In the genomic region with DNA sequence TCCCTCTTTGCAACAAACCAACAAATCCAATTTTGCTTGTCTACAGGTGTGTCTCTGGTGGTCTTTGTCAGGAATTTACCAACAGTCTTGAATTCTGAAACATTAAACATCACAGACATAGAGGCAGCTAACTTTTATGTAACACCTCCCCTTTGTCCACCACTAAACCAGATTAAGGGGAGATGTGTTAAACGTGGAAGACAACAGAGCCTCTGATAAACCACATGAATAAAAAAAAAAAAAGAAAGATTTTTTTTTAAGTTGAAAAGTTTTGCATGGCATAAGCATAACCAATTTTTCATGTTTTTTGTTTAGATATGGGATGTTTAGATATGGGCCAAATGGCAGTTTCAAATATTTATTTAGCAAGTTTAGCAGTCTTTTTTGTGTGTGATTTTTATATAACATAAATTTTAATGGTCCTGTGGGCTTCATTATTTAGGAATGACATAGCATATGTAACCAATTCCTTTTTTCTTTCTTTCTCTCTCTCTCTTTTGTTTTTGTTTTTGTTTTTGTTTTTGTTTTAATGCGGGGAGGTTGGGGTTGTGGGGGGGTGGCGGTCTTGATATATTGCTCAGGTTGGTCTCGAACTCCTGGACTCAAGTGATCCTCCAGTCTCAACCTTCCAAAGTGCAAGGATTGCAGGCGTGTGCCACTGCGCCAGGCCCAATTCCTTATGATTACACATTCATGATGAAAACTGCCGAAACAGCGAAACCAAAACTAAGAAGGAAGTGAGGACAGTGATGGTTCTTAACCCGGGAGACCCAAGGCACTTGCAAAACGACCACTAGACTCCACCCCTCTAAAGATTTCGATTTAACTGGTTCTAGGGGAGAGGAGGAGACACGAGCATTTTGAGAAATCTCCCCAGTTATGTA, we compare ENCODE assay signal across 1 cellular context.
TF ChIP-seq lines count a peak whose summit lies in the region.

No MANE protein-coding gene starts in this region.

TF ChIP-seq in K562, 482 proteins besides CTCF, POLR2A, EP300 and RAD21 (continued from another document and continues in another):
- TF ChIP-seq, protein P1, sequence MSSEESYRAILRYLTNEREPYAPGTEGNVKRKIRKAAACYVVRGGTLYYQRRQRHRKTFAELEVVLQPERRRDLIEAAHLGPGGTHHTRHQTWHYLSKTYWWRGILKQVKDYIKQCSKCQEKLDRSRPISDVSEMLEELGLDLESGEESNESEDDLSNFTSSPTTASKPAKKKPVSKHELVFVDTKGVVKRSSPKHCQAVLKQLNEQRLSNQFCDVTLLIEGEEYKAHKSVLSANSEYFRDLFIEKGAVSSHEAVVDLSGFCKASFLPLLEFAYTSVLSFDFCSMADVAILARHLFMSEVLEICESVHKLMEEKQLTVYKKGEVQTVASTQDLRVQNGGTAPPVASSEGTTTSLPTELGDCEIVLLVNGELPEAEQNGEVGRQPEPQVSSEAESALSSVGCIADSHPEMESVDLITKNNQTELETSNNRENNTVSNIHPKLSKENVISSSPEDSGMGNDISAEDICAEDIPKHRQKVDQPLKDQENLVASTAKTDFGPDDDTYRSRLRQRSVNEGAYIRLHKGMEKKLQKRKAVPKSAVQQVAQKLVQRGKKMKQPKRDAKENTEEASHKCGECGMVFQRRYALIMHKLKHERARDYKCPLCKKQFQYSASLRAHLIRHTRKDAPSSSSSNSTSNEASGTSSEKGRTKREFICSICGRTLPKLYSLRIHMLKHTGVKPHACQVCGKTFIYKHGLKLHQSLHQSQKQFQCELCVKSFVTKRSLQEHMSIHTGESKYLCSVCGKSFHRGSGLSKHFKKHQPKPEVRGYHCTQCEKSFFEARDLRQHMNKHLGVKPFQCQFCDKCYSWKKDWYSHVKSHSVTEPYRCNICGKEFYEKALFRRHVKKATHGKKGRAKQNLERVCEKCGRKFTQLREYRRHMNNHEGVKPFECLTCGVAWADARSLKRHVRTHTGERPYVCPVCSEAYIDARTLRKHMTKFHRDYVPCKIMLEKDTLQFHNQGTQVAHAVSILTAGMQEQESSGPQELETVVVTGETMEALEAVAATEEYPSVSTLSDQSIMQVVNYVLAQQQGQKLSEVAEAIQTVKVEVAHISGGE (CRISPR knock-in tag; IDR thresholded peaks at IDR 0.05), result no peak; a peak in 1 of 6 replicates
- TF ChIP-seq PURB (CRISPR knock-in tag; IDR thresholded peaks at IDR 0.05; ENCODE audit: low read depth) (no peak), ZBTB1 (CRISPR knock-in tag; IDR thresholded peaks at IDR 0.05; ENCODE audit: borderline replicate concordance, low read depth) (no peak), NCOR1 (IDR thresholded peaks at IDR 0.05) (no peak), ZNF232 (CRISPR knock-in tag; IDR thresholded peaks at IDR 0.05) (no peak), RCOR1 (IDR thresholded peaks at IDR 0.05; ENCODE audit: borderline replicate concordance in 1 of 2, low read depth in 2 of 2, low read length in 2 of 2) (peak; percentile 55 to 80; a peak in 2 of 4 replicates), ZNF707 (CRISPR knock-in tag; conservative IDR thresholded peaks at IDR 0.05) (no peak), PCBP1 (IDR thresholded peaks at IDR 0.05; ENCODE audit: low read depth, low read length, poor library complexity, severe bottlenecking) (no peak), IRF2 (CRISPR knock-in tag; IDR thresholded peaks at IDR 0.05) (no peak), ZNF644 (tag; IDR thresholded peaks at IDR 0.05; ENCODE audit: low read depth) (no peak), MYNN (IDR thresholded peaks at IDR 0.05) (no peak), MYNN (CRISPR knock-in tag; IDR thresholded peaks at IDR 0.05) (no peak), SOX6 (IDR thresholded peaks at IDR 0.05) (peak; percentile 64; the same call in 1 of the 2 replicates), ZBTB8A (IDR thresholded peaks at IDR 0.05; ENCODE audit: partially characterized antibody) (no peak), ZFX (CRISPR knock-in tag; IDR thresholded peaks at IDR 0.05) (peak; percentile 68), ILK (tag; IDR thresholded peaks at IDR 0.05; ENCODE audit: borderline replicate concordance, low read depth) (no peak), MAFK (IDR thresholded peaks at IDR 0.05; ENCODE audit: low read length) (peak; percentile 71), E2F3 (CRISPR knock-in tag; IDR thresholded peaks at IDR 0.05) (no peak), ESRRB (CRISPR knock-in tag; IDR thresholded peaks at IDR 0.05; ENCODE audit: borderline replicate concordance) (no peak), ZKSCAN3 (CRISPR knock-in tag; IDR thresholded peaks at IDR 0.05) (no peak), TAF9B (IDR thresholded peaks at IDR 0.05; ENCODE audit: partially characterized antibody) (no peak), NFRKB (IDR thresholded peaks at IDR 0.05; ENCODE audit: low read depth) (peak; percentile 75; the same call in 1 of the 2 replicates), PHF20 (IDR thresholded peaks at IDR 0.05; ENCODE audit: partially characterized antibody) (no peak), ZSCAN32 (CRISPR knock-in tag; IDR thresholded peaks at IDR 0.05) (no peak), HCFC1 (IDR thresholded peaks at IDR 0.05; ENCODE audit: low read depth, low read length) (no peak), POLR2G (IDR thresholded peaks at IDR 0.05; ENCODE audit: low read depth, low read length) (no peak), ZZZ3 (IDR thresholded peaks at IDR 0.05) (no peak), CBFA2T2 (conservative IDR thresholded peaks at IDR 0.05) (no peak), RFX5 (IDR thresholded peaks at IDR 0.05; ENCODE audit: low read depth, low read length) (no peak), POLR3A (IDR thresholded peaks at IDR 0.05; ENCODE audit: borderline replicate concordance, extremely low read depth, insufficient read depth, insufficient read length) (no peak), ZNF561 (CRISPR knock-in tag; conservative IDR thresholded peaks at IDR 0.05) (no peak), CEBPG (CRISPR knock-in tag; IDR thresholded peaks at IDR 0.05) (peak; percentile 95), CEBPG (tag; conservative IDR thresholded peaks at IDR 0.05 in 1 of 2, IDR thresholded peaks at IDR 0.05 in 1 of 2) (peak; percentile 75 to 96), ZNF41 (CRISPR knock-in tag; conservative IDR thresholded peaks at IDR 0.05) (no peak), RBM15 (IDR thresholded peaks at IDR 0.05; ENCODE audit: insufficient read depth, low read length) (no peak), GABPA (tag; conservative IDR thresholded peaks at IDR 0.05; ENCODE audit: low read depth) (0 out of 2 replicates have a peak, but pooled peaks have one; percentile 25), ETV6 (IDR thresholded peaks at IDR 0.05; ENCODE audit: borderline replicate concordance in 1 of 2, low read depth in 2 of 2, low read length in 1 of 2) (no peak), ETV6 (CRISPR knock-in tag; IDR thresholded peaks at IDR 0.05; ENCODE audit: borderline replicate concordance) (no peak), CBFA2T3 (IDR thresholded peaks at IDR 0.05) (no peak), ZNF3 (CRISPR knock-in tag; IDR thresholded peaks at IDR 0.05) (no peak)
- TF ChIP-seq, protein P2, sequence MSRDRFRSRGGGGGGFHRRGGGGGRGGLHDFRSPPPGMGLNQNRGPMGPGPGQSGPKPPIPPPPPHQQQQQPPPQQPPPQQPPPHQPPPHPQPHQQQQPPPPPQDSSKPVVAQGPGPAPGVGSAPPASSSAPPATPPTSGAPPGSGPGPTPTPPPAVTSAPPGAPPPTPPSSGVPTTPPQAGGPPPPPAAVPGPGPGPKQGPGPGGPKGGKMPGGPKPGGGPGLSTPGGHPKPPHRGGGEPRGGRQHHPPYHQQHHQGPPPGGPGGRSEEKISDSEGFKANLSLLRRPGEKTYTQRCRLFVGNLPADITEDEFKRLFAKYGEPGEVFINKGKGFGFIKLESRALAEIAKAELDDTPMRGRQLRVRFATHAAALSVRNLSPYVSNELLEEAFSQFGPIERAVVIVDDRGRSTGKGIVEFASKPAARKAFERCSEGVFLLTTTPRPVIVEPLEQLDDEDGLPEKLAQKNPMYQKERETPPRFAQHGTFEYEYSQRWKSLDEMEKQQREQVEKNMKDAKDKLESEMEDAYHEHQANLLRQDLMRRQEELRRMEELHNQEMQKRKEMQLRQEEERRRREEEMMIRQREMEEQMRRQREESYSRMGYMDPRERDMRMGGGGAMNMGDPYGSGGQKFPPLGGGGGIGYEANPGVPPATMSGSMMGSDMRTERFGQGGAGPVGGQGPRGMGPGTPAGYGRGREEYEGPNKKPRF (IDR thresholded peaks at IDR 0.05; ENCODE audit: low read depth, low read length), result no peak
- TF ChIP-seq, protein P3, sequence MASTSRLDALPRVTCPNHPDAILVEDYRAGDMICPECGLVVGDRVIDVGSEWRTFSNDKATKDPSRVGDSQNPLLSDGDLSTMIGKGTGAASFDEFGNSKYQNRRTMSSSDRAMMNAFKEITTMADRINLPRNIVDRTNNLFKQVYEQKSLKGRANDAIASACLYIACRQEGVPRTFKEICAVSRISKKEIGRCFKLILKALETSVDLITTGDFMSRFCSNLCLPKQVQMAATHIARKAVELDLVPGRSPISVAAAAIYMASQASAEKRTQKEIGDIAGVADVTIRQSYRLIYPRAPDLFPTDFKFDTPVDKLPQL (IDR thresholded peaks at IDR 0.05; ENCODE audit: extremely low read depth, insufficient read length), result no peak
- TF ChIP-seq, protein P4, sequence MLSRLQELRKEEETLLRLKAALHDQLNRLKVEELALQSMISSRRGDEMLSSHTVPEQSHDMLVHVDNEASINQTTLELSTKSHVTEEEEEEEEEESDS (CRISPR knock-in tag; IDR thresholded peaks at IDR 0.05), result no peak
- TF ChIP-seq, protein P5, sequence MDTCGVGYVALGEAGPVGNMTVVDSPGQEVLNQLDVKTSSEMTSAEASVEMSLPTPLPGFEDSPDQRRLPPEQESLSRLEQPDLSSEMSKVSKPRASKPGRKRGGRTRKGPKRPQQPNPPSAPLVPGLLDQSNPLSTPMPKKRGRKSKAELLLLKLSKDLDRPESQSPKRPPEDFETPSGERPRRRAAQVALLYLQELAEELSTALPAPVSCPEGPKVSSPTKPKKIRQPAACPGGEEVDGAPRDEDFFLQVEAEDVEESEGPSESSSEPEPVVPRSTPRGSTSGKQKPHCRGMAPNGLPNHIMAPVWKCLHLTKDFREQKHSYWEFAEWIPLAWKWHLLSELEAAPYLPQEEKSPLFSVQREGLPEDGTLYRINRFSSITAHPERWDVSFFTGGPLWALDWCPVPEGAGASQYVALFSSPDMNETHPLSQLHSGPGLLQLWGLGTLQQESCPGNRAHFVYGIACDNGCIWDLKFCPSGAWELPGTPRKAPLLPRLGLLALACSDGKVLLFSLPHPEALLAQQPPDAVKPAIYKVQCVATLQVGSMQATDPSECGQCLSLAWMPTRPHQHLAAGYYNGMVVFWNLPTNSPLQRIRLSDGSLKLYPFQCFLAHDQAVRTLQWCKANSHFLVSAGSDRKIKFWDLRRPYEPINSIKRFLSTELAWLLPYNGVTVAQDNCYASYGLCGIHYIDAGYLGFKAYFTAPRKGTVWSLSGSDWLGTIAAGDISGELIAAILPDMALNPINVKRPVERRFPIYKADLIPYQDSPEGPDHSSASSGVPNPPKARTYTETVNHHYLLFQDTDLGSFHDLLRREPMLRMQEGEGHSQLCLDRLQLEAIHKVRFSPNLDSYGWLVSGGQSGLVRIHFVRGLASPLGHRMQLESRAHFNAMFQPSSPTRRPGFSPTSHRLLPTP (IDR thresholded peaks at IDR 0.05; ENCODE audit: borderline replicate concordance, extremely low read depth, insufficient read length), result peak; percentile 90
- TF ChIP-seq, protein P6, sequence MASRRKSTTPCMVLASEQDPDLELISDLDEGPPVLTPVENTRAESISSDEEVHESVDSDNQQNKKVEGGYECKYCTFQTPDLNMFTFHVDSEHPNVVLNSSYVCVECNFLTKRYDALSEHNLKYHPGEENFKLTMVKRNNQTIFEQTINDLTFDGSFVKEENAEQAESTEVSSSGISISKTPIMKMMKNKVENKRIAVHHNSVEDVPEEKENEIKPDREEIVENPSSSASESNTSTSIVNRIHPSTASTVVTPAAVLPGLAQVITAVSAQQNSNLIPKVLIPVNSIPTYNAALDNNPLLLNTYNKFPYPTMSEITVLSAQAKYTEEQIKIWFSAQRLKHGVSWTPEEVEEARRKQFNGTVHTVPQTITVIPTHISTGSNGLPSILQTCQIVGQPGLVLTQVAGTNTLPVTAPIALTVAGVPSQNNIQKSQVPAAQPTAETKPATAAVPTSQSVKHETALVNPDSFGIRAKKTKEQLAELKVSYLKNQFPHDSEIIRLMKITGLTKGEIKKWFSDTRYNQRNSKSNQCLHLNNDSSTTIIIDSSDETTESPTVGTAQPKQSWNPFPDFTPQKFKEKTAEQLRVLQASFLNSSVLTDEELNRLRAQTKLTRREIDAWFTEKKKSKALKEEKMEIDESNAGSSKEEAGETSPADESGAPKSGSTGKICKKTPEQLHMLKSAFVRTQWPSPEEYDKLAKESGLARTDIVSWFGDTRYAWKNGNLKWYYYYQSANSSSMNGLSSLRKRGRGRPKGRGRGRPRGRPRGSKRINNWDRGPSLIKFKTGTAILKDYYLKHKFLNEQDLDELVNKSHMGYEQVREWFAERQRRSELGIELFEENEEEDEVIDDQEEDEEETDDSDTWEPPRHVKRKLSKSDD (conservative IDR thresholded peaks at IDR 0.05; ENCODE audit: low read length), result no peak
- TF ChIP-seq, protein P7, sequence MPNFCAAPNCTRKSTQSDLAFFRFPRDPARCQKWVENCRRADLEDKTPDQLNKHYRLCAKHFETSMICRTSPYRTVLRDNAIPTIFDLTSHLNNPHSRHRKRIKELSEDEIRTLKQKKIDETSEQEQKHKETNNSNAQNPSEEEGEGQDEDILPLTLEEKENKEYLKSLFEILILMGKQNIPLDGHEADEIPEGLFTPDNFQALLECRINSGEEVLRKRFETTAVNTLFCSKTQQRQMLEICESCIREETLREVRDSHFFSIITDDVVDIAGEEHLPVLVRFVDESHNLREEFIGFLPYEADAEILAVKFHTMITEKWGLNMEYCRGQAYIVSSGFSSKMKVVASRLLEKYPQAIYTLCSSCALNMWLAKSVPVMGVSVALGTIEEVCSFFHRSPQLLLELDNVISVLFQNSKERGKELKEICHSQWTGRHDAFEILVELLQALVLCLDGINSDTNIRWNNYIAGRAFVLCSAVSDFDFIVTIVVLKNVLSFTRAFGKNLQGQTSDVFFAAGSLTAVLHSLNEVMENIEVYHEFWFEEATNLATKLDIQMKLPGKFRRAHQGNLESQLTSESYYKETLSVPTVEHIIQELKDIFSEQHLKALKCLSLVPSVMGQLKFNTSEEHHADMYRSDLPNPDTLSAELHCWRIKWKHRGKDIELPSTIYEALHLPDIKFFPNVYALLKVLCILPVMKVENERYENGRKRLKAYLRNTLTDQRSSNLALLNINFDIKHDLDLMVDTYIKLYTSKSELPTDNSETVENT (CRISPR knock-in tag; IDR thresholded peaks at IDR 0.05), result no peak
- TF ChIP-seq, protein P8, sequence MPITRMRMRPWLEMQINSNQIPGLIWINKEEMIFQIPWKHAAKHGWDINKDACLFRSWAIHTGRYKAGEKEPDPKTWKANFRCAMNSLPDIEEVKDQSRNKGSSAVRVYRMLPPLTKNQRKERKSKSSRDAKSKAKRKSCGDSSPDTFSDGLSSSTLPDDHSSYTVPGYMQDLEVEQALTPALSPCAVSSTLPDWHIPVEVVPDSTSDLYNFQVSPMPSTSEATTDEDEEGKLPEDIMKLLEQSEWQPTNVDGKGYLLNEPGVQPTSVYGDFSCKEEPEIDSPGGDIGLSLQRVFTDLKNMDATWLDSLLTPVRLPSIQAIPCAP (CRISPR knock-in tag; IDR thresholded peaks at IDR 0.05; ENCODE audit: borderline replicate concordance), result no peak
